In genomic region chr3:33949074-33949473, GRCh38 we compare ENCODE assay signal across 2 cellular contexts.
TF ChIP-seq lines count a peak whose summit lies in the region.

No MANE protein-coding gene starts in this region.

TF ChIP-seq in neural cell, 6 proteins besides CTCF, POLR2A, EP300 and RAD21:
- TF ChIP-seq, protein P1, sequence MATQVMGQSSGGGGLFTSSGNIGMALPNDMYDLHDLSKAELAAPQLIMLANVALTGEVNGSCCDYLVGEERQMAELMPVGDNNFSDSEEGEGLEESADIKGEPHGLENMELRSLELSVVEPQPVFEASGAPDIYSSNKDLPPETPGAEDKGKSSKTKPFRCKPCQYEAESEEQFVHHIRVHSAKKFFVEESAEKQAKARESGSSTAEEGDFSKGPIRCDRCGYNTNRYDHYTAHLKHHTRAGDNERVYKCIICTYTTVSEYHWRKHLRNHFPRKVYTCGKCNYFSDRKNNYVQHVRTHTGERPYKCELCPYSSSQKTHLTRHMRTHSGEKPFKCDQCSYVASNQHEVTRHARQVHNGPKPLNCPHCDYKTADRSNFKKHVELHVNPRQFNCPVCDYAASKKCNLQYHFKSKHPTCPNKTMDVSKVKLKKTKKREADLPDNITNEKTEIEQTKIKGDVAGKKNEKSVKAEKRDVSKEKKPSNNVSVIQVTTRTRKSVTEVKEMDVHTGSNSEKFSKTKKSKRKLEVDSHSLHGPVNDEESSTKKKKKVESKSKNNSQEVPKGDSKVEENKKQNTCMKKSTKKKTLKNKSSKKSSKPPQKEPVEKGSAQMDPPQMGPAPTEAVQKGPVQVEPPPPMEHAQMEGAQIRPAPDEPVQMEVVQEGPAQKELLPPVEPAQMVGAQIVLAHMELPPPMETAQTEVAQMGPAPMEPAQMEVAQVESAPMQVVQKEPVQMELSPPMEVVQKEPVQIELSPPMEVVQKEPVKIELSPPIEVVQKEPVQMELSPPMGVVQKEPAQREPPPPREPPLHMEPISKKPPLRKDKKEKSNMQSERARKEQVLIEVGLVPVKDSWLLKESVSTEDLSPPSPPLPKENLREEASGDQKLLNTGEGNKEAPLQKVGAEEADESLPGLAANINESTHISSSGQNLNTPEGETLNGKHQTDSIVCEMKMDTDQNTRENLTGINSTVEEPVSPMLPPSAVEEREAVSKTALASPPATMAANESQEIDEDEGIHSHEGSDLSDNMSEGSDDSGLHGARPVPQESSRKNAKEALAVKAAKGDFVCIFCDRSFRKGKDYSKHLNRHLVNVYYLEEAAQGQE (IDR thresholded peaks at IDR 0.05; ENCODE audit: borderline replicate concordance): no peak
- TF ChIP-seq TAF1 (IDR thresholded peaks at IDR 0.05; ENCODE audit: low read depth): no peak
- TF ChIP-seq SMC3 (conservative IDR thresholded peaks at IDR 0.05; ENCODE audit: poor library complexity): no peak
- no peak for TF ChIP-seq MXI1 (conservative IDR thresholded peaks at IDR 0.05; ENCODE audit: poor library complexity, severe bottlenecking)
- no peak for TF ChIP-seq POLR2AphosphoS5 (IDR thresholded peaks at IDR 0.05)
- TF ChIP-seq EZH2 (IDR thresholded peaks at IDR 0.05; ENCODE audit: borderline replicate concordance, insufficient read depth, low read length, poor library complexity, severe bottlenecking): no peak
TF ChIP-seq in neural cell: peak in this region for 0.

TF ChIP-seq in SK-N-SH, 30 proteins besides CTCF, POLR2A, EP300 and RAD21 (continued from another document):
- TF ChIP-seq, protein P2, sequence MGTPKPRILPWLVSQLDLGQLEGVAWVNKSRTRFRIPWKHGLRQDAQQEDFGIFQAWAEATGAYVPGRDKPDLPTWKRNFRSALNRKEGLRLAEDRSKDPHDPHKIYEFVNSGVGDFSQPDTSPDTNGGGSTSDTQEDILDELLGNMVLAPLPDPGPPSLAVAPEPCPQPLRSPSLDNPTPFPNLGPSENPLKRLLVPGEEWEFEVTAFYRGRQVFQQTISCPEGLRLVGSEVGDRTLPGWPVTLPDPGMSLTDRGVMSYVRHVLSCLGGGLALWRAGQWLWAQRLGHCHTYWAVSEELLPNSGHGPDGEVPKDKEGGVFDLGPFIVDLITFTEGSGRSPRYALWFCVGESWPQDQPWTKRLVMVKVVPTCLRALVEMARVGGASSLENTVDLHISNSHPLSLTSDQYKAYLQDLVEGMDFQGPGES (IDR thresholded peaks at IDR 0.05; ENCODE audit: low read depth, low read length): no peak
- TF ChIP-seq JUND (IDR thresholded peaks at IDR 0.05): no peak
- no peak for TF ChIP-seq ELF1 (IDR thresholded peaks at IDR 0.05)
- TF ChIP-seq TEAD4 (IDR thresholded peaks at IDR 0.05; ENCODE audit: borderline replicate concordance, insufficient read depth): no peak
- no peak for TF ChIP-seq SMC3 (IDR thresholded peaks at IDR 0.05; ENCODE audit: low read depth, low read length)
- TF ChIP-seq, protein P1 (IDR thresholded peaks at IDR 0.05; ENCODE audit: low read depth, low read length): no peak
- TF ChIP-seq MEF2A (IDR thresholded peaks at IDR 0.05; ENCODE audit: borderline replicate concordance, low read depth): no peak
- no peak for TF ChIP-seq FOXJ3 (CRISPR knock-in tag; IDR thresholded peaks at IDR 0.05)
- TF ChIP-seq FOSL2 (IDR thresholded peaks at IDR 0.05; ENCODE audit: borderline replicate concordance, low read depth): no peak
- TF ChIP-seq, protein P3, sequence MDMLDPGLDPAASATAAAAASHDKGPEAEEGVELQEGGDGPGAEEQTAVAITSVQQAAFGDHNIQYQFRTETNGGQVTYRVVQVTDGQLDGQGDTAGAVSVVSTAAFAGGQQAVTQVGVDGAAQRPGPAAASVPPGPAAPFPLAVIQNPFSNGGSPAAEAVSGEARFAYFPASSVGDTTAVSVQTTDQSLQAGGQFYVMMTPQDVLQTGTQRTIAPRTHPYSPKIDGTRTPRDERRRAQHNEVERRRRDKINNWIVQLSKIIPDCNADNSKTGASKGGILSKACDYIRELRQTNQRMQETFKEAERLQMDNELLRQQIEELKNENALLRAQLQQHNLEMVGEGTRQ (IDR thresholded peaks at IDR 0.05; ENCODE audit: borderline replicate concordance, low read depth, low read length): no peak
TF ChIP-seq in SK-N-SH: peak in this region for 0.
